10 cellular contexts compared by ENCODE assay signal in the genomic region with DNA sequence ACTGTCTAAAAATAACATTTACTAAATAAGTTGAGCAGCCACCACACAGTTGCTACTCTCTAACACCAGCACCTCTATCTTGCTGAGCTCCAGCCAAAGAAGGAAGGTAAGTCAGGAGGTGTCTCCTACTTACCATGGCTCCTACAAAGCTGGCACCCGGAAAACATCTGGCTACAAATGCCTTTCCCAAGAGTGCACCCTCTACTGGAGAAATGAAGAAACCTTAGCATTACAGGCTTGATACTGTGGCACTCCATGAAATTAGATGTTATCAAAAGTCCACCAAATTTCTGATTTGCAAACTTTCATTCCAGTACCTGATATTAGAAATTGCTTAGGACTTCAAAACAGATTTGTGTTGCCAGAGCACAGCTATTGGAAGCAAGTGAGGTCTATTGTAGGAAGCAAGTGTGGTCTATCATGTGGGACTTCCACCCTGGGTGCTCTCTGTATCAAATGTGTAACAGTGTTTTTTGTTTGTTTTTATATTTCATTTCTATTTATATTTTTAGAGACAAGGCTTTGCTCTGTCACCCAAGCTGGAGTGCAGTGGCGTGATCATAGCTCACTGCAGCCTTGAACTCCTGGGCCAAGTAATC. TPM values are rescaled to one million over a fixed set of nuclear protein-coding genes. Genes with fewer than 3 reads are reported as not detected.
DNase-seq lines count a peak whose midpoint lies in the region; ATAC-seq and TF ChIP-seq lines count a peak whose summit lies in the region.
"Had no signal": no experiment of that assay in that cellular context is flagged by ENCODE, and none has a peak within 500 bp of the region (broad histone marks: within the 10 kb centered on the region; RNA-seq: fewer than 3 reads in every experiment).

No MANE protein-coding gene starts in this region.

- no peaks in the 10 kb centered on the region; the same call in 1 of the 2 replicates for H3K27me3 ChIP-seq in SK-N-SH (ENCODE audit: insufficient read depth)

- no peaks in the 10 kb centered on the region for H3F3A ChIP-seq in SK-N-SH (replicated peaks; ENCODE audit: insufficient read depth)

- TF ChIP-seq CTCF in AG09319 (IDR thresholded peaks at IDR 0.05; ENCODE audit: low read depth, low read length) = peak; percentile 52
- peak; percentile 64 for TF ChIP-seq CTCF in SK-N-SH (IDR thresholded peaks at IDR 0.05)

- peak; percentile 25 for TF ChIP-seq RAD21 in SK-N-SH (IDR thresholded peaks at IDR 0.05; ENCODE audit: low read length)

- peaks cover 38% of the 10 kb centered on the region for H3K4me1 Mint-ChIP-seq in activated naive CD8-positive, alpha-beta T cell treated with anti-CD3 and anti-CD28 coated beads, Interleukin-2, amount 50 U/mL, for 24 hours

- H4K20me1 ChIP-seq in SK-N-SH (ENCODE audit: insufficient read depth) = no peaks in the 10 kb centered on the region

- H3K9me2 ChIP-seq in SK-N-SH = no peaks in the 10 kb centered on the region

- no peaks in the 10 kb centered on the region for H3K36me3 Mint-ChIP-seq in activated naive CD8-positive, alpha-beta T cell treated with anti-CD3 and anti-CD28 coated beads, Interleukin-2, amount 50 U/mL, for 24 hours (ENCODE audit: low read depth)

- H3K9me3 Mint-ChIP-seq in activated naive CD8-positive, alpha-beta T cell treated with anti-CD3 and anti-CD28 coated beads, Interleukin-2, amount 50 U/mL, for 24 hours = peaks cover 2% of the 10 kb centered on the region

- H3K4me2 ChIP-seq in SK-N-SH = no peak overlapping the region

- H3K79me2 ChIP-seq in SK-N-SH (ENCODE audit: insufficient read depth) = no peaks in the 10 kb centered on the region

- ATAC-seq in GM18867 (IDR thresholded peaks at IDR 0.05; ENCODE audit: unreplicated experiment) (peak; percentile 63), GM19455 (IDR thresholded peaks at IDR 0.05; ENCODE audit: unreplicated experiment) (no peak), HG03442 (IDR thresholded peaks at IDR 0.05; ENCODE audit: unreplicated experiment) (no peak)
- ATAC-seq in activated naive CD8-positive, alpha-beta T cell treated with anti-CD3 and anti-CD28 coated beads, Interleukin-2, amount 50 U/mL, for 24 hours = no peak

- no peaks in the 10 kb centered on the region for H3K36me3 ChIP-seq in SK-N-SH (replicated peaks in 1 of 2; ENCODE audit: control insufficient read depth in 1 of 2, insufficient read depth in 2 of 2, low read length in 1 of 2)

- WGBS in SK-N-SH (ENCODE audit: low lambda C conversion rate) = 15% methylated on average over 2 of the region's 2 CpGs

- H3K27ac ChIP-seq in SK-N-SH (ENCODE audit: low read depth in 2 of 2, low read length in 1 of 2) = no peak overlapping the region

- H2AFZ ChIP-seq in SK-N-SH (ENCODE audit: low read depth) = no peak overlapping the region

- no peaks in the 10 kb centered on the region for H3K4me1 ChIP-seq in SK-N-SH (ENCODE audit: control insufficient read depth in 1 of 2, insufficient read depth in 2 of 2, low read depth in 1 of 2, low read length in 1 of 2)

- H3K9me3 ChIP-seq in SK-N-SH = no peaks in the 10 kb centered on the region

- H3K27me3 Mint-ChIP-seq in activated naive CD8-positive, alpha-beta T cell treated with anti-CD3 and anti-CD28 coated beads, Interleukin-2, amount 50 U/mL, for 24 hours = no peaks in the 10 kb centered on the region

- no peak overlapping the region for H3K4me3 ChIP-seq in SK-N-SH (ENCODE audit: low read depth in 2 of 2, low read length in 1 of 2)

- H3K9ac ChIP-seq in SK-N-SH = no peak overlapping the region

- H3K4me3 Mint-ChIP-seq in activated naive CD8-positive, alpha-beta T cell treated with anti-CD3 and anti-CD28 coated beads, Interleukin-2, amount 50 U/mL, for 24 hours = no peak overlapping the region

- no peak for TF ChIP-seq EP300 in SK-N-SH (IDR thresholded peaks at IDR 0.05; ENCODE audit: borderline replicate concordance in 1 of 2, low read depth in 1 of 2, low read length in 1 of 2)

- no peak overlapping the region for H3K27ac Mint-ChIP-seq in activated naive CD8-positive, alpha-beta T cell treated with anti-CD3 and anti-CD28 coated beads, Interleukin-2, amount 50 U/mL, for 24 hours

- POLR2A ChIA-PET in SK-N-SH (lab: Yijun Ruan, JAX) = interaction anchor here (0.9 kb wide), 1 partner anchor 25 kb away, joined by 4 read pairs; no protein-coding TSS in a partner anchor

- CTCF ChIA-PET in SK-N-SH (lab: Yijun Ruan, JAX) = interaction anchor here (0.7 to 2.5 kb wide), 13 partner anchors 8 to 281 kb away, joined by 3 to 20 read pairs (median 3); no protein-coding TSS in a partner anchor

- DNase-seq in AG09319 (ENCODE audit: extremely low read depth, low read depth) (no peak), SK-N-SH (peak; percentile 29), inferior parietal cortex (ENCODE audit: extremely low spot score) (peak; percentile 10)
- DNase-seq in activated naive CD8-positive, alpha-beta T cell treated with anti-CD3 and anti-CD28 coated beads, Interleukin-2, amount 50 U/mL, for 24 hours = no peak
- DNase-seq in stimulated activated CD4-positive, alpha-beta T cell treated with anti-CD3 and anti-CD28 coated beads, Interleukin-2, amount 100 ng/mL, for 24 hours = no peak
- DNase-seq: activated CD8-positive, alpha-beta memory T cell treated with anti-CD3 and anti-CD28 coated beads for 24 hours; left cardiac atrium had no signal

TF ChIP-seq in SK-N-SH, 30 proteins besides CTCF, POLR2A, EP300 and RAD21:
- TF ChIP-seq GATA2 (CRISPR knock-in tag; IDR thresholded peaks at IDR 0.05) = no peak
- TF ChIP-seq CHD2 (IDR thresholded peaks at IDR 0.05; ENCODE audit: low read length, partially characterized antibody) = no peak

RNA-seq across cellular contexts. Expression of gene RFK, which starts 25.7 kb away (rescaled TPM):
- 7.2 and 9.3 TPM in 2 replicates for polyA plus RNA-seq in SK-N-SH (2012; rRNA removed)
- 12.9 and 15.2 TPM in 2 replicates for polyA plus RNA-seq in SK-N-SH (2012; cell fraction: cytosol; rRNA removed)
- polyA plus RNA-seq in SK-N-SH (2012; cell fraction: nucleus; rRNA removed) = 1.8 and 3.0 TPM in 2 replicates

RNA-seq across cellular contexts. Expression of gene GCNT1, which starts 39.1 kb away (rescaled TPM):
- polyA plus RNA-seq in SK-N-SH (2012; rRNA removed) = 0.76 and 1.1 TPM in 2 replicates
- 0.46 and 0.76 TPM in 2 replicates for polyA plus RNA-seq in SK-N-SH (2012; cell fraction: cytosol; rRNA removed)
- 0.35 and 0.55 TPM in 2 replicates for polyA plus RNA-seq in SK-N-SH (2012; cell fraction: nucleus; rRNA removed)

Comparison
In these comparisons a context has a peak if more than half of its experiments do, and no peak if none do; other contexts are left out.
1. DNase-seq: peak in SK-N-SH (single experiment) and inferior parietal cortex (single experiment); none in AG09319 (single experiment), activated naive CD8-positive, alpha-beta T cell treated with anti-CD3 and anti-CD28 coated beads, Interleukin-2, amount 50 U/mL, for 24 hours (single experiment) and stimulated activated CD4-positive, alpha-beta T cell treated with anti-CD3 and anti-CD28 coated beads, Interleukin-2, amount 100 ng/mL, for 24 hours (0 of 2).